In the genomic region with DNA sequence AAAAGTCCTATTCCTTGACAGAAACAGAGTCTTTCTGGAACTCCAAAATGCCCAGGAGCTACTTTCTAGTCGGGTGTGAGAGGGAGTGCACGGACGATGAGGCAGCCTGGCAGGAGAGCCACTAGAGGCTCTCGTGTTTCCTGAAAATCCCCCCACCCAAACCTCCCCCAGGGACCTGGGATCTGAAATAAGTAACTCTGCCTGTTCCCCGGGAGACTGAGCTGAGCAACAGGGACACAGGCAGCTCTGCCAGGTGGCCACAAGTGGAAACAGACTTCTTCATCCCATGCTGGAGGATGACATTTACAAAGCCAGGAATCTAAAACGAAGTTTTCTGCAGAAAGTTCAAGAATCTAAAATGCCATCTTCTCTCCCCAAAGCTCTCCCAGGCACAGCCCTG, we compare ENCODE assay signal across 8 cellular contexts.
DNase-seq lines count a peak whose midpoint lies in the region; ATAC-seq and TF ChIP-seq lines count a peak whose summit lies in the region.

No MANE protein-coding gene starts in this region.

- no peak overlapping the region for H3K4me3 ChIP-seq in cardiac muscle cell
- H3K4me3 ChIP-seq in adrenal gland, result no peak overlapping the region
- H3K4me3 ChIP-seq in aorta (ENCODE audit: low read length in 2 of 2), result no peak overlapping the region

- ATAC-seq in aorta (ENCODE audit: low FRiP score) (no peak), HG02938 (IDR thresholded peaks at IDR 0.05; ENCODE audit: unreplicated experiment) (no peak)

- H3K27ac ChIP-seq in cardiac muscle cell, result peak overlapping the region; percentile 91
- H3K27ac ChIP-seq in adrenal gland, result peak overlapping the region in 4 of 5 donors; percentile 58 to 86 (median 82)
- H3K27ac ChIP-seq in aorta (ENCODE audit: low read depth in 1 of 2, low read length in 2 of 2), result peak overlapping the region; percentile 16 to 34

- peaks cover 60% of the 10 kb centered on the region for H3K4me1 ChIP-seq in cardiac muscle cell (ENCODE audit: low read depth)
- peaks cover 31 to 59% of the 10 kb centered on the region in 2 donors for H3K4me1 ChIP-seq in adrenal gland (replicated peaks in 1 of 2)
- H3K4me1 ChIP-seq in aorta (ENCODE audit: control insufficient read depth in 1 of 2, insufficient read depth in 2 of 2, low read length in 2 of 2), result peaks cover 0 to 9% of the 10 kb centered on the region in 2 donors

- intact Hi-C loops in cardiac septum (cut with DNase I) (loop anchor here (2.0 to 5.0 kb wide), 2 partner anchors 41 to 75 kb away; a partner anchor contains a TSS), adrenal gland (cut with DNase I) (no loop called here), aorta (cut with DNase I) (loop anchor here in 1 of 2 donors (5.0 kb wide), 1 partner anchor 40 kb away; no protein-coding TSS in a partner anchor)

- WGBS in adrenal gland, 4 donors, result 43 to 66% (median 53%) methylated on average over 4 to 6 of the region's 6 CpGs
- 3 to 5% methylated on average over 6 of the region's 6 CpGs for WGBS in aorta, 2 donors

- TF ChIP-seq CTCF in cardiac muscle cell (IDR thresholded peaks at IDR 0.05; ENCODE audit: low read depth, low read length) (no peak), adrenal gland (IDR thresholded peaks at IDR 0.05) (no peak)

- TF ChIP-seq POLR2A in adrenal gland (IDR thresholded peaks at IDR 0.05), result no peak

- H3K27me3 ChIP-seq in cardiac muscle cell (no peaks in the 10 kb centered on the region), adrenal gland (no peaks in the 10 kb centered on the region), aorta (ENCODE audit: control insufficient read depth in 1 of 2, insufficient read depth in 2 of 2, low read length in 1 of 2) (no peaks in the 10 kb centered on the region)

- H3K9me3 ChIP-seq in cardiac muscle cell (ENCODE audit: low read depth) (no peaks in the 10 kb centered on the region), adrenal gland (replicated peaks in 1 of 3) (no peaks in the 10 kb centered on the region), aorta (ENCODE audit: control insufficient read depth, low read length) (no peaks in the 10 kb centered on the region)

- DNase-seq in cardiac muscle cell (ENCODE audit: low read depth in 1 of 2, low spot score in 1 of 2), result peak in 1 of 2 donors; percentile 49
- no peak for DNase-seq in cardiac septum (ENCODE audit: low spot score)
- DNase-seq in adrenal gland, result no peak
- DNase-seq in medulla oblongata (ENCODE audit: extremely low spot score), result peak; percentile 68
- peak; percentile 51 to 57 for DNase-seq in aorta
- DNase-seq in NCI-H1105 (lab: John Stamatoyannopoulos, UW), result no peak
- no peak for DNase-seq in NCI-H1930 (lab: John Stamatoyannopoulos, UW)

- H3K36me3 ChIP-seq in cardiac muscle cell (no peaks in the 10 kb centered on the region), adrenal gland (replicated peaks in 1 of 2) (no peaks in the 10 kb centered on the region), aorta (ENCODE audit: control insufficient read depth in 1 of 2, insufficient read depth in 2 of 2, low read length in 1 of 2) (no peaks in the 10 kb centered on the region)

Comparison
In these comparisons a context has a peak if more than half of its experiments do, and no peak if none do; other contexts are left out.
1. DNase-seq: peak in medulla oblongata (single experiment) and aorta (2 of 2); none in cardiac septum (single experiment), adrenal gland (0 of 7), NCI-H1105 (single experiment) and NCI-H1930 (0 of 2).
2. H3K27ac ChIP-seq: peak in every context shown above with its lines; median percentile 91 in cardiac muscle cell; 82 in adrenal gland; 25 in aorta.